ENCODE assay signal across 21 cellular contexts in genomic region chr12:116415408-116416108, GRCh38.
DNase-seq lines count a peak whose midpoint lies in the region; ATAC-seq and TF ChIP-seq lines count a peak whose summit lies in the region.
"Had no signal": no experiment of that assay in that cellular context is flagged by ENCODE, and none has a peak within 500 bp of the region (broad histone marks: within the 10 kb centered on the region; RNA-seq: fewer than 3 reads in every experiment).

No MANE protein-coding gene starts in this region.

- no peak overlapping the region for H3K27ac Mint-ChIP-seq in endodermal cell
- no peak overlapping the region for H3K27ac Mint-ChIP-seq in nephron progenitor cell

- no peak for DNase-seq in Panc1 (ENCODE audit: low read depth, low spot score)
- no peak for DNase-seq in endodermal cell
- peak; percentile 14 for DNase-seq in nephron progenitor cell
- no peak for DNase-seq in mesenteric fat pad (ENCODE audit: low spot score)
- no peak for DNase-seq in PC-9
- DNase-seq in GM13976 (ENCODE audit: low spot score) = no peak
- DNase-seq: BE2C; CD4-positive, CD25-positive, alpha-beta regulatory T cell; COR-L47; DMS 273 treated with DMSO at 0.1 percent for 48 hours; DND-41; KBM-7; NCI-H1105 treated with DMSO at 0.1 percent for 48 hours; NCI-H1694 treated with DMSO at 0.1 percent for 48 hours; NCI-H510A; NCI-H748 treated with DMSO at 0.1 percent for 48 hours; NK-92 treated with Interleukin-12 subunit alpha and Interleukin-12 subunit beta, amount 100 ng/mL, for 24 hours; OCI-M1; RPMI8226 had no signal

- no peaks in the 10 kb centered on the region for H3K4me1 Mint-ChIP-seq in endodermal cell
- H3K4me1 Mint-ChIP-seq in nephron progenitor cell = peaks cover 18% of the 10 kb centered on the region

- no peak overlapping the region for H3K9ac ChIP-seq in endodermal cell (ENCODE audit: extremely low read depth, low read length, poor library complexity, severe bottlenecking)

- H3K9me3 ChIP-seq in HEK293 (ENCODE audit: control insufficient read depth, insufficient read depth, low read depth, low read length) (no peaks in the 10 kb centered on the region), Panc1 (ENCODE audit: control insufficient read depth, insufficient read depth, low read depth, low read length) (no peaks in the 10 kb centered on the region), endodermal cell (ENCODE audit: control insufficient read depth, low read length) (no peaks in the 10 kb centered on the region), PC-9 (ENCODE audit: insufficient read depth, low read depth) (no peaks in the 10 kb centered on the region)
- H3K9me3 ChIP-seq: BE2C had no signal

- in situ Hi-C loops in Panc1 (cut with HindIII; ENCODE audit: low pct_unique_long_range_greater_than_20kb, low sequenced_read_pairs) (no loop called here), GM13976 (cut with MboI; ENCODE audit: low sequenced_read_pairs, unreplicated experiment) (no loop called here)

- H2AFZ ChIP-seq in PC-9 = no peak overlapping the region

- H3K36me3 Mint-ChIP-seq in endodermal cell (ENCODE audit: low read depth) (no peaks in the 10 kb centered on the region), nephron progenitor cell (ENCODE audit: low read depth) (no peaks in the 10 kb centered on the region)
- H3K36me3 Mint-ChIP-seq: CD4-positive, CD25-positive, alpha-beta regulatory T cell had no signal

- no peaks in the 10 kb centered on the region for H3K9me2 ChIP-seq in PC-9 (ENCODE audit: insufficient read depth)

- peaks cover 6% of the 10 kb centered on the region; the same call in 1 of the 2 replicates for H3F3A ChIP-seq in PC-9 (ENCODE audit: insufficient read depth, low read depth)

- H3K36me3 ChIP-seq in HEK293 (ENCODE audit: control insufficient read depth in 2 of 2, insufficient read depth in 1 of 2, low read length in 2 of 2) = no peaks in the 10 kb centered on the region
- no peaks in the 10 kb centered on the region for H3K36me3 ChIP-seq in Panc1 (ENCODE audit: control insufficient read depth, insufficient read depth, low read length)
- no peaks in the 10 kb centered on the region for H3K36me3 ChIP-seq in endodermal cell (ENCODE audit: control insufficient read depth, insufficient read depth, low read length)
- H3K36me3 ChIP-seq in PC-9 (ENCODE audit: low read depth) = no peaks in the 10 kb centered on the region
- H3K36me3 ChIP-seq: BE2C had no signal

- no peaks in the 10 kb centered on the region for H3K9me3 Mint-ChIP-seq in endodermal cell
- no peaks in the 10 kb centered on the region for H3K9me3 Mint-ChIP-seq in nephron progenitor cell

- peaks cover 1% of the 10 kb centered on the region for H3K27me3 Mint-ChIP-seq in endodermal cell (ENCODE audit: insufficient read depth)
- peaks cover 3% of the 10 kb centered on the region for H3K27me3 Mint-ChIP-seq in nephron progenitor cell (ENCODE audit: low read depth, poor library complexity)
- H3K27me3 Mint-ChIP-seq: CD4-positive, CD25-positive, alpha-beta regulatory T cell had no signal

- BruUV-seq in Panc1 (replicated peaks; lab: Mats Ljungman, UMichigan) (no TSS peak), PC-9 (replicated peaks; lab: Mats Ljungman, UMichigan) (no TSS peak)

- no peaks in the 10 kb centered on the region for H3K79me2 ChIP-seq in PC-9 (ENCODE audit: low read depth)

- H4K20me1 ChIP-seq in PC-9 (ENCODE audit: insufficient read depth) = no peaks in the 10 kb centered on the region

- ATAC-seq in Panc1 = no peak
- ATAC-seq in GM19455 (IDR thresholded peaks at IDR 0.05; ENCODE audit: unreplicated experiment) = no peak

- POLR2A ChIA-PET in HEK293 (lab: Yijun Ruan, JAX) = no interaction called here
- POLR2A ChIA-PET in Panc1 (lab: Charles Lee) = interaction anchor here (0.6 kb wide), 1 partner anchor 57 kb away, joined by 4 read pairs; no protein-coding TSS in a partner anchor
- POLR2A ChIA-PET in PC-9 (lab: Charles Lee; ENCODE audit: unreplicated experiment) = no interaction called here

- TF ChIP-seq CTCF in HEK293 (tag by site-specific recombination; IDR thresholded peaks at IDR 0.05) (no peak), Panc1 (IDR thresholded peaks at IDR 0.05) (no peak), endodermal cell (conservative IDR thresholded peaks at IDR 0.05) (no peak), nephron progenitor cell (IDR thresholded peaks at IDR 0.05) (no peak), PC-9 (conservative IDR thresholded peaks at IDR 0.05) (no peak), GM13976 (IDR thresholded peaks at IDR 0.05; ENCODE audit: borderline replicate concordance, control extremely low read depth, extremely low read depth, insufficient read depth, missing control alignments) (no peak)

- H3K4me3 ChIP-seq in HEK293 (ENCODE audit: low read depth, low read length) (no peak overlapping the region), Panc1 (ENCODE audit: low read depth in 2 of 2, low read length in 2 of 2) (no peak overlapping the region), endodermal cell (ENCODE audit: low read length) (no peak overlapping the region), PC-9 (no peak overlapping the region)

- H3K27me3 ChIP-seq in Panc1 (ENCODE audit: control insufficient read depth, insufficient read depth, low read length) (no peaks in the 10 kb centered on the region), endodermal cell (ENCODE audit: control insufficient read depth, insufficient read depth, low read length, poor library complexity, severe bottlenecking) (no peaks in the 10 kb centered on the region), PC-9 (ENCODE audit: insufficient read depth, low read depth) (no peaks in the 10 kb centered on the region)
- H3K27me3 ChIP-seq: BE2C had no signal

- H3K4me2 ChIP-seq in PC-9 = no peak overlapping the region

- CTCF ChIA-PET in HEK293 (lab: Yijun Ruan, JAX) (interaction anchor here (0.7 kb wide), 2 partner anchors 19 to 174 kb away, joined by 3 read pairs; no protein-coding TSS in a partner anchor), Panc1 (lab: Charles Lee) (no interaction called here), PC-9 (lab: Charles Lee) (no interaction called here)

- intact Hi-C loops in Panc1 (cut with micrococcal nuclease; ENCODE audit: unreplicated experiment) = no loop called here
- intact Hi-C loops in PC-9 (cut with micrococcal nuclease; ENCODE audit: unreplicated experiment) = no loop called here

- H3K27ac ChIP-seq in HEK293 (ENCODE audit: extremely low read depth, low read depth, low read length) (no peak overlapping the region), Panc1 (ENCODE audit: low read length) (peak overlapping the region; percentile 75), endodermal cell (ENCODE audit: low read depth, low read length) (peak overlapping the region; percentile 55), PC-9 (no peak overlapping the region)

- H3K4me3 Mint-ChIP-seq in endodermal cell (no peak overlapping the region), nephron progenitor cell (no peak overlapping the region)
- H3K4me3 Mint-ChIP-seq: CD4-positive, CD25-positive, alpha-beta regulatory T cell had no signal

- 65 to 87% methylated on average over 20 to 21 of the region's 21 CpGs for WGBS in endodermal cell (ENCODE audit: insufficient coverage in 1 of 2, insufficient read length in 1 of 2), 2 experiments

- H3K4me1 ChIP-seq in HEK293 (ENCODE audit: control insufficient read depth, insufficient read depth, low read length) (no peaks in the 10 kb centered on the region), Panc1 (ENCODE audit: control insufficient read depth, insufficient read depth, low read length) (peaks cover 20% of the 10 kb centered on the region), endodermal cell (ENCODE audit: control insufficient read depth, insufficient read depth, low read length) (no peaks in the 10 kb centered on the region), PC-9 (replicated peaks; ENCODE audit: insufficient read depth) (no peaks in the 10 kb centered on the region)
- H3K4me1 ChIP-seq: BE2C had no signal

TF ChIP-seq in HEK293, 187 proteins besides CTCF, POLR2A, EP300 and RAD21:
- TF ChIP-seq ZFHX2 (tag by site-specific recombination; conservative IDR thresholded peaks at IDR 0.05) = 0 out of 2 replicates have a peak, but pooled peaks have one; percentile 20
- TF ChIP-seq ZNF394 (tag by site-specific recombination; IDR thresholded peaks at IDR 0.05; ENCODE audit: borderline replicate concordance) = no peak
- TF ChIP-seq ZNF311 (tag by site-specific recombination; IDR thresholded peaks at IDR 0.05; ENCODE audit: borderline replicate concordance) = 0 out of 2 replicates have a peak, but pooled peaks have one; percentile 73
- no peak for TF ChIP-seq ZNF629 (tag by site-specific recombination; IDR thresholded peaks at IDR 0.05)
- TF ChIP-seq ZNF398 (tag by site-specific recombination; IDR thresholded peaks at IDR 0.05) = peak; percentile 23; the same call in 1 of the 2 replicates
- TF ChIP-seq YY2 (tag by site-specific recombination; IDR thresholded peaks at IDR 0.05) = 0 out of 2 replicates have a peak, but pooled peaks have one; percentile 5
- no peak for TF ChIP-seq ZBTB7A (tag by site-specific recombination; IDR thresholded peaks at IDR 0.05; ENCODE audit: low read depth)
- TF ChIP-seq, protein P1, sequence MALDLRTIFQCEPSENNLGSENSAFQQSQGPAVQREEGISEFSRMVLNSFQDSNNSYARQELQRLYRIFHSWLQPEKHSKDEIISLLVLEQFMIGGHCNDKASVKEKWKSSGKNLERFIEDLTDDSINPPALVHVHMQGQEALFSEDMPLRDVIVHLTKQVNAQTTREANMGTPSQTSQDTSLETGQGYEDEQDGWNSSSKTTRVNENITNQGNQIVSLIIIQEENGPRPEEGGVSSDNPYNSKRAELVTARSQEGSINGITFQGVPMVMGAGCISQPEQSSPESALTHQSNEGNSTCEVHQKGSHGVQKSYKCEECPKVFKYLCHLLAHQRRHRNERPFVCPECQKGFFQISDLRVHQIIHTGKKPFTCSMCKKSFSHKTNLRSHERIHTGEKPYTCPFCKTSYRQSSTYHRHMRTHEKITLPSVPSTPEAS (tag by site-specific recombination; IDR thresholded peaks at IDR 0.05) = peak; percentile 10
TF ChIP-seq in HEK293: peak in this region for 5.

Comparison
In these comparisons a context has a peak if more than half of its experiments do, and no peak if none do; other contexts are left out.
1. H3K27ac ChIP-seq: peak in Panc1 (single experiment) and endodermal cell (single experiment); none in HEK293 (single experiment) and PC-9 (single experiment).